In the genomic region with DNA sequence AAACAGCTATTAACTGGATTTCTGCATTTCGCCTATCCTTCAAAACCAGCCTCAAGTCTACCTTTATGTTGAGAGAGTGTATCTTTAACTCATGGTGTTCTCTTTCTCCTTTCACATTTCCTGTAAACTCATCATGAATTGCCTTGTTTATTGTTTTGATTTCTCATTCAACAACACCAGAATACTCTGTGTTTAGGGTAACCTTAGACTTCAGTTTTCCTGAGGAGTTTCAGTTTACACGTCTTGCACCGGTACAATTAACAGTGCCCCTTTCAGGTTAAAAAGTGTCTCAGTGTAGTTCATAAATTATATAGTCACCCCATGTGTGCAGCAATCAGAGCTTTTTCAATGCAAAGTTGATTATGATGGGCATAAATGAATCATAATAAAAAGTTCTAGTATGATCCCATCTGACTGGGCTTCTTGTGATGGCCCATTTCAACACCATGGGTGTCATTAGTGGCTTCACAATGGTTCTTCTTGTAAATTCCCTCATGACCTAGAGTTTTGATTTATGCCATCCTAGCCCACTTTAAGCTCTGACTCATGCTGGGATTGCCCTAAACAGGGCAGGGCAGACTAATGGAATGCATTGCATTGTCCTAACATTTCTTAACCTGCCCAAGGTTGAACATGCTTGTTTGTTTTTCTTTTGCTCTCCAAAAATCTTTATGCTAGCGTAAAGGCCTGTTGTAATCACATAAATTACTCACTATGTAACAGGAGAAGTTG, we compare ENCODE assay signal across 1 cellular context.
TF ChIP-seq lines count a peak whose summit lies in the region.

No MANE protein-coding gene starts in this region.

TF ChIP-seq in GM23338, 12 proteins besides CTCF, POLR2A, EP300 and RAD21 (continued from another document):
- TF ChIP-seq, protein P1, sequence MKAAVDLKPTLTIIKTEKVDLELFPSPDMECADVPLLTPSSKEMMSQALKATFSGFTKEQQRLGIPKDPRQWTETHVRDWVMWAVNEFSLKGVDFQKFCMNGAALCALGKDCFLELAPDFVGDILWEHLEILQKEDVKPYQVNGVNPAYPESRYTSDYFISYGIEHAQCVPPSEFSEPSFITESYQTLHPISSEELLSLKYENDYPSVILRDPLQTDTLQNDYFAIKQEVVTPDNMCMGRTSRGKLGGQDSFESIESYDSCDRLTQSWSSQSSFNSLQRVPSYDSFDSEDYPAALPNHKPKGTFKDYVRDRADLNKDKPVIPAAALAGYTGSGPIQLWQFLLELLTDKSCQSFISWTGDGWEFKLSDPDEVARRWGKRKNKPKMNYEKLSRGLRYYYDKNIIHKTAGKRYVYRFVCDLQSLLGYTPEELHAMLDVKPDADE (IDR thresholded peaks at IDR 0.05): no peak
- TF ChIP-seq EZH2 (IDR thresholded peaks at IDR 0.05; ENCODE audit: low read depth, unreplicated experiment): no peak
- TF ChIP-seq, protein P2, sequence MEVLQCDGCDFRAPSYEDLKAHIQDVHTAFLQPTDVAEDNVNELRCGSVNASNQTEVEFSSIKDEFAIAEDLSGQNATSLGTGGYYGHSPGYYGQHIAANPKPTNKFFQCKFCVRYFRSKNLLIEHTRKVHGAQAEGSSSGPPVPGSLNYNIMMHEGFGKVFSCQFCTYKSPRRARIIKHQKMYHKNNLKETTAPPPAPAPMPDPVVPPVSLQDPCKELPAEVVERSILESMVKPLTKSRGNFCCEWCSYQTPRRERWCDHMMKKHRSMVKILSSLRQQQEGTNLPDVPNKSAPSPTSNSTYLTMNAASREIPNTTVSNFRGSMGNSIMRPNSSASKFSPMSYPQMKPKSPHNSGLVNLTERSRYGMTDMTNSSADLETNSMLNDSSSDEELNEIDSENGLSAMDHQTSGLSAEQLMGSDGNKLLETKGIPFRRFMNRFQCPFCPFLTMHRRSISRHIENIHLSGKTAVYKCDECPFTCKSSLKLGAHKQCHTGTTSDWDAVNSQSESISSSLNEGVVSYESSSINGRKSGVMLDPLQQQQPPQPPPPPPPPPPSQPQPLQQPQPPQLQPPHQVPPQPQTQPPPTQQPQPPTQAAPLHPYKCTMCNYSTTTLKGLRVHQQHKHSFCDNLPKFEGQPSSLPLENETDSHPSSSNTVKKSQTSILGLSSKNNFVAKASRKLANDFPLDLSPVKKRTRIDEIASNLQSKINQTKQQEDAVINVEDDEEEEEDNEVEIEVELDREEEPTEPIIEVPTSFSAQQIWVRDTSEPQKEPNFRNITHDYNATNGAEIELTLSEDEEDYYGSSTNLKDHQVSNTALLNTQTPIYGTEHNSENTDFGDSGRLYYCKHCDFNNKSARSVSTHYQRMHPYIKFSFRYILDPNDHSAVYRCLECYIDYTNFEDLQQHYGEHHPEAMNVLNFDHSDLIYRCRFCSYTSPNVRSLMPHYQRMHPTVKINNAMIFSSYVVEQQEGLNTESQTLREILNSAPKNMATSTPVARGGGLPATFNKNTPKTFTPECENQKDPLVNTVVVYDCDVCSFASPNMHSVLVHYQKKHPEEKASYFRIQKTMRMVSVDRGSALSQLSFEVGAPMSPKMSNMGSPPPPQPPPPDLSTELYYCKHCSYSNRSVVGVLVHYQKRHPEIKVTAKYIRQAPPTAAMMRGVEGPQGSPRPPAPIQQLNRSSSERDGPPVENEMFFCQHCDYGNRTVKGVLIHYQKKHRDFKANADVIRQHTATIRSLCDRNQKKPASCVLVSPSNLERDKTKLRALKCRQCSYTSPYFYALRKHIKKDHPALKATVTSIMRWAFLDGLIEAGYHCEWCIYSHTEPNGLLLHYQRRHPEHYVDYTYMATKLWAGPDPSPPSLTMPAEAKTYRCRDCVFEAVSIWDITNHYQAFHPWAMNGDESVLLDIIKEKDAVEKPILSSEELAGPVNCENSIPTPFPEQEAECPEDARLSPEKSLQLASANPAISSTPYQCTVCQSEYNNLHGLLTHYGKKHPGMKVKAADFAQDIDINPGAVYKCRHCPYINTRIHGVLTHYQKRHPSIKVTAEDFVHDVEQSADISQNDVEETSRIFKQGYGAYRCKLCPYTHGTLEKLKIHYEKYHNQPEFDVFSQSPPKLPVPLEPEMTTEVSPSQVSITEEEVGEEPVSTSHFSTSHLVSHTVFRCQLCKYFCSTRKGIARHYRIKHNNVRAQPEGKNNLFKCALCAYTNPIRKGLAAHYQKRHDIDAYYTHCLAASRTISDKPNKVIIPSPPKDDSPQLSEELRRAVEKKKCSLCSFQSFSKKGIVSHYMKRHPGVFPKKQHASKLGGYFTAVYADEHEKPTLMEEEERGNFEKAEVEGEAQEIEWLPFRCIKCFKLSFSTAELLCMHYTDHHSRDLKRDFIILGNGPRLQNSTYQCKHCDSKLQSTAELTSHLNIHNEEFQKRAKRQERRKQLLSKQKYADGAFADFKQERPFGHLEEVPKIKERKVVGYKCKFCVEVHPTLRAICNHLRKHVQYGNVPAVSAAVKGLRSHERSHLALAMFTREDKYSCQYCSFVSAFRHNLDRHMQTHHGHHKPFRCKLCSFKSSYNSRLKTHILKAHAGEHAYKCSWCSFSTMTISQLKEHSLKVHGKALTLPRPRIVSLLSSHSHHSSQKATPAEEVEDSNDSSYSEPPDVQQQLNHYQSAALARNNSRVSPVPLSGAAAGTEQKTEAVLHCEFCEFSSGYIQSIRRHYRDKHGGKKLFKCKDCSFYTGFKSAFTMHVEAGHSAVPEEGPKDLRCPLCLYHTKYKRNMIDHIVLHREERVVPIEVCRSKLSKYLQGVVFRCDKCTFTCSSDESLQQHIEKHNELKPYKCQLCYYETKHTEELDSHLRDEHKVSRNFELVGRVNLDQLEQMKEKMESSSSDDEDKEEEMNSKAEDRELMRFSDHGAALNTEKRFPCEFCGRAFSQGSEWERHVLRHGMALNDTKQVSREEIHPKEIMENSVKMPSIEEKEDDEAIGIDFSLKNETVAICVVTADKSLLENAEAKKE (CRISPR knock-in tag; IDR thresholded peaks at IDR 0.05): no peak
